ENCODE assay signal across 8 cellular contexts in the genomic region with DNA sequence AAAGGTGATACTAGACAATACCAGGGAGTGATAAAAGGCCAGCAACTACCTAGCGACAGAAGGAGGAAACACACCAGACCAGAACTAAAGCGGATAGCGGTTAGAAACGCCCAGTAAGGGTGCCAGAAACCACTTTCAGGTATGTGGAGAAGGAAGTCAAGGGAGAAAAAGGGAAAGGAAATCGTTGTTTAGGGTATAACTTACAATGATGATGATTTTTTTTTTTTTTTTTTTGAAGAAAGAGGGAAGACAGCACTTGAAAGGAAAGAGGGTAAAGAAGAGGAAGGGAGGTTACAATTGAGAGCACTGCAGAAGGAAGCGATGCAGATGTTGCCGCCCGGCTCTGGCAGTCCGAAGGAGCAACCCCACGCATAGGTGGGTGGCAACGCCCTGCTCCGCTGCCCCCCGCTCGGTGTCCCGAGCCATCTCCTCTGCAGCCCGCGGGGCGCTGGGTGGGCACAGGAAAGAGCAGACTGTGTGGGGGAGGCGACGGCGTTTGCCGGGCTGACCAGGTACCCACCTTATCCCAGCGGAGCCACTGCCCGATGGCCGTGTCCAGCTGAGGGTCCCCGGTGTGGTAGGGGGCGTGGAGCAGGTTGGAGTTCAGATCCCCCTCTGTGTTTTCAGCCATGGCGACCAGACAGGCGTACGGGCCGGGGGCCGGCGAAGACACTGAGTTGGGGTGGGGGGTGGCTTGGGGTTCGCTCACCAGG. TPM values are rescaled to one million over a fixed set of nuclear protein-coding genes. Genes with fewer than 3 reads are reported as not detected.
DNase-seq lines count a peak whose midpoint lies in the region; ATAC-seq, FAIRE-seq and TF ChIP-seq lines count a peak whose summit lies in the region.

No MANE protein-coding gene starts in this region.

- H3K36me3 ChIP-seq in Karpas-422 (ENCODE audit: insufficient read depth, low read length) (no peaks in the 10 kb centered on the region), astrocyte (ENCODE audit: insufficient read depth, low read length) (no peaks in the 10 kb centered on the region), iPS DF 6.9 (ENCODE audit: control insufficient read depth, insufficient read depth, low read length) (no peaks in the 10 kb centered on the region), gastrocnemius medialis (no peaks in the 10 kb centered on the region)

- no peak overlapping the region for H3K27ac ChIP-seq in Karpas-422 (ENCODE audit: low read length)
- H3K27ac ChIP-seq in astrocyte (ENCODE audit: low read depth, low read length) = peak overlapping the region; percentile 64
- H3K27ac ChIP-seq in iPS DF 6.9 (ENCODE audit: low read length) = no peak overlapping the region
- H3K27ac ChIP-seq in gastrocnemius medialis = peak overlapping the region; percentile 89 to 99 (median 94)

- in situ Hi-C loops in gastrocnemius medialis (cut with MboI; ENCODE audit: low sequenced_read_pairs in 4 of 4) = loop anchor here in 1 of 4 donors (10.0 kb wide), 1 partner anchor 47 kb away; no protein-coding TSS in a partner anchor

- ATAC-seq in GM18873 (IDR thresholded peaks at IDR 0.05; ENCODE audit: low FRiP score, unreplicated experiment) (peak; percentile 11), gastrocnemius medialis (peak in 1 of 2 donors; percentile 3)

- no peak overlapping the region for H3K27ac Mint-ChIP-seq in astrocyte (ENCODE audit: unreplicated experiment)

- FAIRE-seq in astrocyte (lab: Jason Lieb, UNC) = no peak

- TF ChIP-seq POLR2A in gastrocnemius medialis (IDR thresholded peaks at IDR 0.05) = no peak

- H3K4me1 ChIP-seq in Karpas-422 (ENCODE audit: low read length) = peaks cover 11% of the 10 kb centered on the region
- H3K4me1 ChIP-seq in astrocyte (ENCODE audit: insufficient read depth, low read length) = peaks cover 4% of the 10 kb centered on the region
- H3K4me1 ChIP-seq in iPS DF 6.9 (ENCODE audit: control insufficient read depth, insufficient read depth, low read length) = no peaks in the 10 kb centered on the region
- H3K4me1 ChIP-seq in gastrocnemius medialis = peaks cover 7% of the 10 kb centered on the region in 2 donors

- H3K4me2 ChIP-seq in Karpas-422 (ENCODE audit: low read depth, low read length, poor library complexity, severe bottlenecking) (peak overlapping the region; percentile 66), astrocyte (ENCODE audit: low read length) (peak overlapping the region; percentile 88)

- peak overlapping the region; percentile 96 for H3K4me3 Mint-ChIP-seq in astrocyte (ENCODE audit: unreplicated experiment)

- DNase-seq in AG09309 (ENCODE audit: low read depth) (no peak), Karpas-422 (no peak), SHP77 treated with DMSO at 0.1 percent for 48 hours (lab: John Stamatoyannopoulos, UW) (peak; percentile 79), astrocyte (ENCODE audit: low read depth) (peak; percentile 37), iPS DF 6.9 (ENCODE audit: low read depth, low spot score) (peak; percentile 20), gastrocnemius medialis (peak in 1 of 2 donors; percentile 18), middle frontal gyrus (ENCODE audit: extremely low spot score, low spot score) (no peak)

- H3K9me3 Mint-ChIP-seq in astrocyte (ENCODE audit: unreplicated experiment) = no peaks in the 10 kb centered on the region

- H2AFZ ChIP-seq in Karpas-422 (ENCODE audit: low read length) (peak overlapping the region; percentile 48; the same call in 1 of the 2 replicates), astrocyte (ENCODE audit: low read depth, low read length) (peak overlapping the region; percentile 91)

- H4K20me1 ChIP-seq in Karpas-422 (ENCODE audit: insufficient read depth, low read depth, low read length) (no peaks in the 10 kb centered on the region), astrocyte (ENCODE audit: insufficient read depth, low read length) (peaks cover 15% of the 10 kb centered on the region)

- H3K9ac ChIP-seq in Karpas-422 (ENCODE audit: low read length) (peak overlapping the region; percentile 69), astrocyte (ENCODE audit: low read length) (peak overlapping the region; percentile 94)

- peak overlapping the region; percentile 62 for H3K4me3 ChIP-seq in AG09309 (ENCODE audit: control insufficient read depth, low read depth, low read length)
- H3K4me3 ChIP-seq in Karpas-422 (ENCODE audit: low read length) = peak overlapping the region; percentile 75
- H3K4me3 ChIP-seq in astrocyte (ENCODE audit: insufficient read depth, low read depth, low read length) = peak overlapping the region; percentile 68
- H3K4me3 ChIP-seq in iPS DF 6.9 (ENCODE audit: low read length) = peak overlapping the region; percentile 80
- H3K4me3 ChIP-seq in gastrocnemius medialis = peak overlapping the region; percentile 88 to 99 (median 92)

- intact Hi-C loops in gastrocnemius medialis (cut with DNase I; ENCODE audit: low total_unique reads) = loop anchor here (1.0 to 5.0 kb wide), 6 partner anchors 45 to 350 kb away; a partner anchor contains a TSS

- no peaks in the 10 kb centered on the region for H3K27me3 Mint-ChIP-seq in astrocyte (ENCODE audit: low read depth, unreplicated experiment)

- H3K9me2 ChIP-seq in Karpas-422 (replicated peaks; ENCODE audit: insufficient read depth, low read length) = no peaks in the 10 kb centered on the region

- H3K36me3 Mint-ChIP-seq in astrocyte (ENCODE audit: low read depth, unreplicated experiment) = no peaks in the 10 kb centered on the region

- H3K4me1 Mint-ChIP-seq in astrocyte (ENCODE audit: low read depth, unreplicated experiment) = peaks cover 8% of the 10 kb centered on the region

- TF ChIP-seq CTCF in AG09309 (IDR thresholded peaks at IDR 0.05; ENCODE audit: control insufficient read depth, insufficient read depth, low read depth, low read length, missing control alignments) (peak; percentile 7), astrocyte (IDR thresholded peaks at IDR 0.05; ENCODE audit: insufficient read depth, low read depth, low read length) (no peak), gastrocnemius medialis (IDR thresholded peaks at IDR 0.05 in 4 of 5, conservative IDR thresholded peaks at IDR 0.05 in 1 of 5) (no peak)

- H3K79me2 ChIP-seq in Karpas-422 (ENCODE audit: low read length) = no peaks in the 10 kb centered on the region
- H3K79me2 ChIP-seq in astrocyte (ENCODE audit: insufficient read depth, low read length) = peaks cover 50% of the 10 kb centered on the region

- no CpG with 5 or more reads among the region's 34 CpGs for WGBS in iPS DF 6.9 (ENCODE audit: insufficient coverage, insufficient read length)

- no peaks in the 10 kb centered on the region for H3K9me3 ChIP-seq in Karpas-422 (ENCODE audit: low read length)
- H3K9me3 ChIP-seq in astrocyte (ENCODE audit: insufficient read depth, low read depth, low read length) = no peaks in the 10 kb centered on the region
- H3K9me3 ChIP-seq in iPS DF 6.9 (ENCODE audit: control insufficient read depth, insufficient read depth, low read length) = no peaks in the 10 kb centered on the region
- H3K9me3 ChIP-seq in gastrocnemius medialis = no peaks in the 10 kb centered on the region

- no peaks in the 10 kb centered on the region for H3K27me3 ChIP-seq in Karpas-422 (ENCODE audit: low read length)
- H3K27me3 ChIP-seq in astrocyte (ENCODE audit: insufficient read depth, low read length) = no peaks in the 10 kb centered on the region
- no peaks in the 10 kb centered on the region for H3K27me3 ChIP-seq in iPS DF 6.9 (ENCODE audit: control insufficient read depth, insufficient read depth, low read length)
- H3K27me3 ChIP-seq in gastrocnemius medialis = no peaks in the 10 kb centered on the region

RNA-seq across cellular contexts. Expression of a gene that starts 0.5 kb away (rescaled TPM):
- total RNA-seq in Karpas-422 (2014; rRNA removed; shearing (Covaris generic); ENCODE audit: low replicate concordance) = 0.07 TPM in 1 of 2 replicates, not detected in the other
- total RNA-seq in astrocyte (41.0 and 43.6 TPM in 2 replicates), gastrocnemius medialis (1 to 10 TPM; 3.7 to 9.7 (median 7.9) TPM)

Comparison
In these comparisons a context has a peak if more than half of its experiments do, and no peak if none do; other contexts are left out.
1. DNase-seq: peak in SHP77 treated with DMSO at 0.1 percent for 48 hours (single experiment), astrocyte (single experiment) and iPS DF 6.9 (single experiment); none in AG09309 (single experiment), Karpas-422 (single experiment) and middle frontal gyrus (single experiment).
2. H3K27ac ChIP-seq: peak in astrocyte (single experiment) and gastrocnemius medialis (4 of 4); none in Karpas-422 (single experiment) and iPS DF 6.9 (single experiment).
3. Peak in every context shown above with its lines, with median percentiles within 50 percentile points of each other: H3K4me3 ChIP-seq.